In genomic region chr15:90562669-90563068, GRCh38 we compare ENCODE assay signal across 14 cellular contexts. TPM values are rescaled to one million over a fixed set of nuclear protein-coding genes. Genes with fewer than 3 reads are reported as not detected.
DNase-seq lines count a peak whose midpoint lies in the region; ATAC-seq and TF ChIP-seq lines count a peak whose summit lies in the region.
"Had no signal": no experiment of that assay in that cellular context is flagged by ENCODE, and none has a peak within 500 bp of the region (broad histone marks: within the 10 kb centered on the region; RNA-seq: fewer than 3 reads in every experiment).

No MANE protein-coding gene starts in this region.

- intact Hi-C loops in CD4-positive, alpha-beta T cell (cut with DNase I, micrococcal nuclease) = no loop called here

- no peaks in the 10 kb centered on the region for H3K27me3 ChIP-seq in CD4-positive, alpha-beta T cell (ENCODE audit: control insufficient read depth, insufficient read depth, low read length)
- H3K27me3 ChIP-seq in esophagus (ENCODE audit: control insufficient read depth in 1 of 2, insufficient read depth in 2 of 2, low read length in 2 of 2) = no peaks in the 10 kb centered on the region
- H3K27me3 ChIP-seq in skeletal muscle tissue (ENCODE audit: control insufficient read depth in 3 of 3, insufficient read depth in 3 of 3, low read length in 3 of 3) = no peaks in the 10 kb centered on the region

- POLR2A ChIA-PET in CD4-positive, alpha-beta T cell (lab: Charles Lee) = interaction anchor here (1.1 to 3.7 kb wide), 11 partner anchors 10 to 85 kb away, joined by 3 to 39 read pairs (median 10); partner anchors contain the start of gene CRTC3
- POLR2A ChIA-PET in T-cell (lab: Charles Lee) = interaction anchor here in 1 of 2 donors (0.6 kb wide), 1 partner anchor 15 kb away, joined by 3 read pairs; no protein-coding TSS in a partner anchor

- H3K36me3 ChIP-seq in esophagus (ENCODE audit: control insufficient read depth in 2 of 2, insufficient read depth in 2 of 2, low read length in 1 of 2) = no peaks in the 10 kb centered on the region
- no peaks in the 10 kb centered on the region for H3K36me3 ChIP-seq in skeletal muscle tissue (ENCODE audit: control insufficient read depth in 3 of 3, insufficient read depth in 3 of 3, low read length in 3 of 3)
- H3K36me3 ChIP-seq: prostate gland had no signal

- no peaks in the 10 kb centered on the region for H3K9me3 ChIP-seq in CD4-positive, alpha-beta T cell (ENCODE audit: control insufficient read depth, low read length)
- no peaks in the 10 kb centered on the region for H3K9me3 ChIP-seq in esophagus (ENCODE audit: control insufficient read depth in 2 of 2, insufficient read depth in 1 of 2, low read depth in 1 of 2, low read length in 1 of 2)
- H3K9me3 ChIP-seq in skeletal muscle tissue (ENCODE audit: control insufficient read depth in 3 of 3, low read length in 3 of 3) = no peaks in the 10 kb centered on the region
- H3K9me3 ChIP-seq: Caco-2, prostate gland had no signal

- 85 to 91% methylated on average over 5 of the region's 5 CpGs for WGBS in esophagus, 2 donors

- peaks cover 85% of the 10 kb centered on the region for H3K4me1 Mint-ChIP-seq in CD4-positive, alpha-beta T cell (ENCODE audit: low read depth)
- H3K4me1 Mint-ChIP-seq in T-cell = peaks cover 87 to 93% (median 92%) of the 10 kb centered on the region in 3 donors

- H3K4me3 Mint-ChIP-seq in CD4-positive, alpha-beta T cell = peak overlapping the region; percentile 68
- H3K4me3 Mint-ChIP-seq in T-cell = peak overlapping the region in 2 of 3 donors; percentile 49 to 66

- H3K36me3 Mint-ChIP-seq in CD4-positive, alpha-beta T cell (ENCODE audit: low read depth) = peaks cover 31% of the 10 kb centered on the region
- peaks cover 27% of the 10 kb centered on the region for H3K36me3 Mint-ChIP-seq in T-cell

- H3K27me3 Mint-ChIP-seq in CD4-positive, alpha-beta T cell = no peaks in the 10 kb centered on the region
- no peaks in the 10 kb centered on the region for H3K27me3 Mint-ChIP-seq in T-cell
- H3K27me3 Mint-ChIP-seq: IgD-negative memory B cell had no signal

- H3K27ac Mint-ChIP-seq in CD4-positive, alpha-beta T cell = peak overlapping the region; percentile 93
- peak overlapping the region; percentile 81 to 92 for H3K27ac Mint-ChIP-seq in T-cell

- CTCF ChIA-PET in CD4-positive, alpha-beta T cell (lab: Charles Lee) = no interaction called here
- CTCF ChIA-PET in T-cell (lab: Charles Lee) = interaction anchor here in 1 of 2 donors (0.9 to 2.1 kb wide), 4 partner anchors 14 to 57 kb away, joined by 3 to 15 read pairs (median 5); no protein-coding TSS in a partner anchor

- H3K9me3 Mint-ChIP-seq in CD4-positive, alpha-beta T cell = peaks cover 3% of the 10 kb centered on the region
- H3K9me3 Mint-ChIP-seq in T-cell = no peaks in the 10 kb centered on the region
- H3K9me3 Mint-ChIP-seq: IgD-negative memory B cell had no signal

- peaks cover 2 to 5% of the 10 kb centered on the region in 2 donors for H3K4me1 ChIP-seq in esophagus (ENCODE audit: control insufficient read depth in 2 of 2, insufficient read depth in 2 of 2, low read length in 1 of 2)
- H3K4me1 ChIP-seq in skeletal muscle tissue (ENCODE audit: control insufficient read depth in 3 of 3, insufficient read depth in 3 of 3, low read length in 3 of 3) = peaks cover 24 to 36% (median 29%) of the 10 kb centered on the region in 3 donors

- H3K4me3 ChIP-seq in esophagus (ENCODE audit: low read depth in 1 of 2, low read length in 2 of 2) = no peak overlapping the region
- no peak overlapping the region for H3K4me3 ChIP-seq in skeletal muscle tissue (ENCODE audit: low read length in 3 of 3)
- H3K4me3 ChIP-seq: prostate gland had no signal

- DNase-seq in CD4-positive, alpha-beta T cell = no peak
- DNase-seq in T-cell = no peak
- DNase-seq: activated T-cell treated with anti-CD3 and anti-CD28 coated beads for 4 hours, Caco-2, foreskin fibroblast, left colon had no signal

- H3K27ac ChIP-seq in CD4-positive, alpha-beta T cell (ENCODE audit: low read depth, low read length) = peak overlapping the region; percentile 60
- peak overlapping the region; percentile 26 to 44 for H3K27ac ChIP-seq in esophagus (ENCODE audit: low read depth in 2 of 2, low read length in 1 of 2)
- H3K27ac ChIP-seq in skeletal muscle tissue (ENCODE audit: low read depth, low read length) = peak overlapping the region; percentile 49

- no peak for ATAC-seq in CD4-positive, alpha-beta T cell (ENCODE audit: poor library complexity)
- ATAC-seq in T-cell (replicated peaks in 1 of 4) (no peak), HG03025 (IDR thresholded peaks at IDR 0.05; ENCODE audit: low FRiP score, unreplicated experiment) (no peak), HG02870 (IDR thresholded peaks at IDR 0.05; ENCODE audit: unreplicated experiment) (no peak), GM19035 (IDR thresholded peaks at IDR 0.05; ENCODE audit: unreplicated experiment) (no peak), HG02884 (IDR thresholded peaks at IDR 0.05; ENCODE audit: unreplicated experiment) (no peak)
- ATAC-seq: left colon had no signal

- peak overlapping the region in 1 of 3 donors; percentile 1 for H3K9ac ChIP-seq in skeletal muscle tissue (ENCODE audit: low read depth in 1 of 3, low read length in 3 of 3)

- TF ChIP-seq CTCF in CD4-positive, alpha-beta T cell (IDR thresholded peaks at IDR 0.05) = no peak

RNA-seq across cellular contexts. Expression of gene CRTC3, which starts 32.9 kb away (rescaled TPM):
- total RNA-seq in CD4-positive, alpha-beta T cell = 10 to 100 TPM; 90.7 to 92.4 TPM
- 100 to 1,000 TPM in 1 of 5 donors, 10 to 100 TPM in 4; 88.3 to 119 (median 89.1) TPM for total RNA-seq in T-cell
- 1 to 10 TPM; 5.0 to 7.1 TPM for polyA plus RNA-seq in esophagus
- 23.0 TPM for total RNA-seq in skeletal muscle tissue
